Comparison of ENCODE assay signal across 8 cellular contexts in the genomic region with DNA sequence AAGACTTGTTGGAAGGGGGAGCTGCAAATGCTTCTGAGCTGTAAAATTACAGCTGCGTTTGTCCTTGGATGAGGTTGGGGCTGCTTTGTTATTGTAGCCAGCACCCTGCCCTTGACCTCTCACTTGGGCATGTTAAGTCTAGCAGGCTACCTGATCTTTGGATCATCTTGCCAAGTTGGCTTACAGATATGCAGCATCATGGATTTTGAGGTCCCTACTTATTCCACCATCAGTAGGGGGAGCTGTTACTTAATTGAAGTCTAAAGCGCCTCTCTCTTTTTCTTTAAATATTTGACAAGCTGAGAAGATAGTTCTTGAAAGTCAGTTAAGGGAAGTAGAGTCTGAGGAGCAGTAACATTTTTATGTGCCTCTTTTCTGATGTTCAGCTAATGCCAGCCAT.
DNase-seq lines count a peak whose midpoint lies in the region; ATAC-seq, FAIRE-seq and TF ChIP-seq lines count a peak whose summit lies in the region.

No MANE protein-coding gene starts in this region.

- DNase-seq in ACHN (peak; percentile 39), H7 (peak; percentile 14), SKM-1 (lab: John Stamatoyannopoulos, UW; ENCODE audit: unreplicated experiment) (peak; percentile 10), glomerular visceral epithelial cell (ENCODE audit: extremely low spot score) (peak; percentile 9), UCSD-AML1 (lab: John Stamatoyannopoulos, UW; ENCODE audit: unreplicated experiment) (no peak), GM19239 (ENCODE audit: insufficient read length, low spot score) (no peak), transverse colon (no peak)

- no peak for TF ChIP-seq EP300 in transverse colon (IDR thresholded peaks at IDR 0.05; ENCODE audit: low read depth)

- no peaks in the 10 kb centered on the region for H3K27me3 ChIP-seq in H7 (ENCODE audit: control insufficient read depth, insufficient read depth, low read length)
- no peaks in the 10 kb centered on the region for H3K27me3 ChIP-seq in transverse colon

- H3K36me3 ChIP-seq in H7 (replicated peaks; ENCODE audit: control insufficient read depth, insufficient read depth, low read length) (no peaks in the 10 kb centered on the region), transverse colon (no peaks in the 10 kb centered on the region)

- WGBS in transverse colon (ENCODE audit: low coverage in 1 of 2), 2 donors, result 41 to 78% methylated on average over 1 to 2 of the region's 2 CpGs

- intact Hi-C loops in transverse colon (cut with DNase I; ENCODE audit: low total_unique reads), result no loop called here

- peak in 2 of 5 experiments; percentile 10 to 12 for TF ChIP-seq CTCF in transverse colon (IDR thresholded peaks at IDR 0.05)

- H3K9me3 ChIP-seq in transverse colon, result no peaks in the 10 kb centered on the region

- H3K27ac ChIP-seq in transverse colon, result no peak overlapping the region

- in situ Hi-C loops in ACHN (cut with HindIII; ENCODE audit: low pct_ligation_motif_present, low pct_unique_long_range_greater_than_20kb, low sequenced_read_pairs) (no loop called here), transverse colon (cut with MboI; ENCODE audit: low pct_ligation_motif_present in 1 of 4, low pct_unique_long_range_greater_than_20kb in 1 of 4, low sequenced_read_pairs in 3 of 4) (no loop called here)

- TF ChIP-seq POLR2A in transverse colon (IDR thresholded peaks at IDR 0.05), result no peak

- H3K4me1 ChIP-seq in transverse colon, result no peaks in the 10 kb centered on the region

- H3K4me3 ChIP-seq in H7 (ENCODE audit: insufficient read depth, low read depth, low read length) (no peak overlapping the region), transverse colon (no peak overlapping the region)

- FAIRE-seq in GM19239 (lab: Jason Lieb, UNC), result no peak

- no peak for ATAC-seq in HG02970 (IDR thresholded peaks at IDR 0.05; ENCODE audit: low FRiP score, unreplicated experiment)

Comparison
In these comparisons a context has a peak if more than half of its experiments do, and no peak if none do; other contexts are left out.
1. DNase-seq: peak in ACHN (single experiment), H7 (single experiment), SKM-1 (single experiment) and glomerular visceral epithelial cell (single experiment); none in UCSD-AML1 (single experiment), GM19239 (single experiment) and transverse colon (single experiment).